11 cellular contexts compared by ENCODE assay signal in genomic region chr5:13994606-13995336, GRCh38. TPM values are rescaled to one million over a fixed set of nuclear protein-coding genes. Genes with fewer than 3 reads are reported as not detected.
DNase-seq lines count a peak whose midpoint lies in the region; ATAC-seq, FAIRE-seq and TF ChIP-seq lines count a peak whose summit lies in the region.
"Had no signal": no experiment of that assay in that cellular context is flagged by ENCODE, and none has a peak within 500 bp of the region (broad histone marks: within the 10 kb centered on the region; RNA-seq: fewer than 3 reads in every experiment).

No MANE protein-coding gene starts in this region.

- no peaks in the 10 kb centered on the region for H3K4me1 Mint-ChIP-seq in MCF 10A (ENCODE audit: insufficient read depth, unreplicated experiment)

- H3K36me3 Mint-ChIP-seq in MCF 10A (ENCODE audit: insufficient read depth, unreplicated experiment): no peaks in the 10 kb centered on the region

- DNase-seq in Panc1 (ENCODE audit: low read depth, low spot score) (no peak), pancreas (no peak), hepatocyte (ENCODE audit: low spot score) (no peak), GM19239 (ENCODE audit: insufficient read length, low spot score) (no peak), MCF 10A (ENCODE audit: unreplicated experiment) (no peak)
- DNase-seq: PC-9; stimulated activated naive CD4-positive, alpha-beta T cell treated with Interleukin-2 at 50 U/mL for 16 hours had no signal

- in situ Hi-C loops in Panc1 (cut with HindIII; ENCODE audit: low pct_unique_long_range_greater_than_20kb, low sequenced_read_pairs): loop anchor here (25.0 kb wide), 1 partner anchor 118 kb away; no protein-coding TSS in a partner anchor

- H3K4me3 Mint-ChIP-seq in MCF 10A (ENCODE audit: unreplicated experiment): no peak overlapping the region
- H3K4me3 Mint-ChIP-seq: dendritic cell treated with granulocyte-macrophage colony-stimulating factor and Interleukin-4, amounts not matched to agents 40 ng/mL and 50 ng/mL, for 4 days had no signal

- no peaks in the 10 kb centered on the region for H3K79me2 ChIP-seq in hepatocyte

- H3K27me3 ChIP-seq in Panc1 (ENCODE audit: control insufficient read depth, insufficient read depth, low read length): no peaks in the 10 kb centered on the region
- no peaks in the 10 kb centered on the region for H3K27me3 ChIP-seq in pancreas
- peaks cover 12% of the 10 kb centered on the region for H3K27me3 ChIP-seq in hepatocyte

- FAIRE-seq in pancreas (lab: Jason Lieb, UNC) (no peak), GM19239 (lab: Jason Lieb, UNC) (no peak)

- POLR2A ChIA-PET in Panc1 (lab: Charles Lee): interaction anchor here (0.7 to 0.9 kb wide), 3 partner anchors 9 to 166 kb away, joined by 3 to 5 read pairs (median 3); no protein-coding TSS in a partner anchor
- POLR2A ChIA-PET in MCF 10A (lab: Yijun Ruan, JAX): interaction anchor here (0.5 to 0.6 kb wide), 2 partner anchors 16 to 188 kb away, joined by 3 read pairs; no protein-coding TSS in a partner anchor

- TF ChIP-seq CTCF in Panc1 (IDR thresholded peaks at IDR 0.05) (no peak), pancreas (IDR thresholded peaks at IDR 0.05) (no peak), hepatocyte (IDR thresholded peaks at IDR 0.05; ENCODE audit: poor library complexity) (no peak), MCF 10A (IDR thresholded peaks at IDR 0.05; ENCODE audit: unreplicated experiment) (no peak)

- ATAC-seq in GM19023 (IDR thresholded peaks at IDR 0.05; ENCODE audit: unreplicated experiment) (peak; percentile 63), HG03520 (IDR thresholded peaks at IDR 0.05; ENCODE audit: unreplicated experiment) (peak; percentile 88), Panc1 (peak; percentile 53), pancreas (peak in 3 of 4 donors; percentile 16 to 75 (median 73))

- no peaks in the 10 kb centered on the region for H3K36me3 ChIP-seq in Panc1 (ENCODE audit: control insufficient read depth, insufficient read depth, low read length)
- H3K36me3 ChIP-seq in pancreas: no peaks in the 10 kb centered on the region
- no peaks in the 10 kb centered on the region for H3K36me3 ChIP-seq in hepatocyte (replicated peaks; ENCODE audit: insufficient read depth, low read depth)
- H3K36me3 ChIP-seq: HAP-1 had no signal

- H3K9me3 Mint-ChIP-seq in MCF 10A (ENCODE audit: unreplicated experiment): peaks cover 14% of the 10 kb centered on the region

- peak overlapping the region; percentile 98 for H3K27ac ChIP-seq in Panc1 (ENCODE audit: low read length)
- H3K27ac ChIP-seq in pancreas: no peak overlapping the region
- no peak overlapping the region for H3K27ac ChIP-seq in hepatocyte
- H3K27ac ChIP-seq: PC-9 had no signal

- intact Hi-C loops in Panc1 (cut with micrococcal nuclease; ENCODE audit: unreplicated experiment): loop anchor here (5.0 kb wide), 1 partner anchor 43 kb away; no protein-coding TSS in a partner anchor
- intact Hi-C loops in pancreas (cut with DNase I): no loop called here
- intact Hi-C loops in MCF 10A (cut with micrococcal nuclease): loop anchor here (10.0 kb wide), 1 partner anchor 100 kb away; no protein-coding TSS in a partner anchor

- H3K9me2 ChIP-seq in hepatocyte (replicated peaks; ENCODE audit: insufficient read depth): no peaks in the 10 kb centered on the region

- peak overlapping the region in 1 of 2 experiments; percentile 15; a peak in 2 of 4 replicates for H3K4me3 ChIP-seq in Panc1 (ENCODE audit: low read depth in 2 of 2, low read length in 2 of 2)
- no peak overlapping the region for H3K4me3 ChIP-seq in pancreas
- no peak overlapping the region for H3K4me3 ChIP-seq in hepatocyte
- H3K4me3 ChIP-seq: HAP-1, PC-9 had no signal

- H4K20me1 ChIP-seq in hepatocyte (ENCODE audit: insufficient read depth, poor library complexity, severe bottlenecking): no peaks in the 10 kb centered on the region

- no peaks in the 10 kb centered on the region for H3K27me3 Mint-ChIP-seq in MCF 10A (ENCODE audit: insufficient read depth, unreplicated experiment)

- H3K27ac Mint-ChIP-seq in MCF 10A (ENCODE audit: low read depth, unreplicated experiment): no peak overlapping the region
- H3K27ac Mint-ChIP-seq: dendritic cell treated with granulocyte-macrophage colony-stimulating factor and Interleukin-4, amounts not matched to agents 40 ng/mL and 50 ng/mL, for 4 days had no signal

- BruUV-seq in Panc1 (replicated peaks; lab: Mats Ljungman, UMichigan): no TSS peak
- no TSS peak for BruUV-seq in MCF 10A (replicated peaks; lab: Mats Ljungman, UMichigan)

- no peak overlapping the region for H2AFZ ChIP-seq in hepatocyte
- H2AFZ ChIP-seq: PC-9 had no signal

- no peak overlapping the region for H3K4me2 ChIP-seq in hepatocyte
- H3K4me2 ChIP-seq: PC-9 had no signal

- peaks cover 63% of the 10 kb centered on the region for H3K4me1 ChIP-seq in Panc1 (ENCODE audit: control insufficient read depth, insufficient read depth, low read length)
- H3K4me1 ChIP-seq in pancreas: no peaks in the 10 kb centered on the region
- H3K4me1 ChIP-seq in hepatocyte (ENCODE audit: insufficient read depth): no peaks in the 10 kb centered on the region
- H3K4me1 ChIP-seq: HAP-1 had no signal

- H3K9me3 ChIP-seq in Panc1 (ENCODE audit: control insufficient read depth, insufficient read depth, low read depth, low read length): peaks cover 5% of the 10 kb centered on the region; the same call in 1 of the 2 replicates
- H3K9me3 ChIP-seq in pancreas: no peaks in the 10 kb centered on the region
- no peaks in the 10 kb centered on the region for H3K9me3 ChIP-seq in hepatocyte (ENCODE audit: low read depth)

- 53 to 57% methylated on average over 10 of the region's 10 CpGs for WGBS in pancreas, 2 donors
- WGBS in hepatocyte (ENCODE audit: low lambda C conversion rate, missing lambda C conversion rate): 68% methylated on average over 10 of the region's 10 CpGs

- CTCF ChIA-PET in Panc1 (lab: Charles Lee): interaction anchor here (1.0 kb wide), 1 partner anchor 15 kb away, joined by 3 read pairs; no protein-coding TSS in a partner anchor
- CTCF ChIA-PET in MCF 10A (lab: Yijun Ruan, JAX): interaction anchor here (0.5 to 1.8 kb wide), 8 partner anchors 8 to 654 kb away, joined by 3 to 5 read pairs (median 4); no protein-coding TSS in a partner anchor

RNA-seq across cellular contexts. Expression of gene DNAH5, which starts 50.3 kb away (rescaled TPM):
- total RNA-seq in Panc1 (2021; ENCODE audit: unreplicated experiment) (8.0 TPM), pancreas (1 to 10 TPM; 1.3 to 5.3 (median 2.3) TPM), hepatocyte (0.40 and 0.72 TPM in 2 replicates), MCF 10A (2022) (0.05 and 0.07 TPM in 2 replicates)
- 2.4 TPM for polyA plus RNA-seq in Panc1 (2012; ENCODE audit: insufficient read length)
- polyA plus RNA-seq in pancreas (1 to 10 TPM in 1 of 2 donors, under 1 TPM in 1; 0.84 to 1.0 TPM), hepatocyte (0.17 and 0.64 TPM in 2 replicates)

Comparison
In these comparisons a context has a peak if more than half of its experiments do, and no peak if none do; other contexts are left out.
1. intact Hi-C loops: an anchor here in Panc1 (5.0 kb wide) and MCF 10A (10.0 kb wide); none called in pancreas.